Comparison of ENCODE assay signal across 8 cellular contexts in genomic region chr19:13824703-13825102, GRCh38. TPM values are rescaled to one million over a fixed set of nuclear protein-coding genes. Genes with fewer than 3 reads are reported as not detected.
"Had no signal": no experiment of that assay in that cellular context is flagged by ENCODE, and none has a peak within 500 bp of the region (broad histone marks: within the 10 kb centered on the region; RNA-seq: fewer than 3 reads in every experiment).

No MANE protein-coding gene starts in this region.

- H3K4me1 Mint-ChIP-seq: IgD-negative memory B cell had no signal

- DNase-seq: IMR-90, KBM-7, KG1 had no signal

- H3K9me3 Mint-ChIP-seq: IgD-negative memory B cell had no signal

- H3K4me2 ChIP-seq: KMS-11 had no signal

- H3K9ac ChIP-seq: KMS-11 had no signal

- H3K27me3 Mint-ChIP-seq: IgD-negative memory B cell had no signal

- H3K27ac ChIP-seq: HL-60, KMS-11 had no signal

- H3K4me3 Mint-ChIP-seq: IgD-negative memory B cell had no signal

RNA-seq across cellular contexts. Expression of gene NANOS3, which starts 52.2 kb away (rescaled TPM):
- total RNA-seq: HT-29, HT1080, IMR-90 had no signal
- polyA plus RNA-seq: IgD-negative memory B cell had no signal
